In genomic region chr11:46305295-46305694, GRCh38 we compare ENCODE assay signal across 11 cellular contexts. TPM values are rescaled to one million over a fixed set of nuclear protein-coding genes. Genes with fewer than 3 reads are reported as not detected.
A peak's percentile ranks its signal among the peaks of the same experiment; 100 is the strongest.
DNase-seq lines count a peak whose midpoint lies in the region; ATAC-seq and TF ChIP-seq lines count a peak whose summit lies in the region.
"Had no signal": no experiment of that assay in that cellular context is flagged by ENCODE, and none has a peak within 500 bp of the region (broad histone marks: within the 10 kb centered on the region; RNA-seq: fewer than 3 reads in every experiment).

No MANE protein-coding gene starts in this region.

- in situ Hi-C loops in SK-MEL-5 (cut with HindIII; ENCODE audit: low pct_unique_long_range_greater_than_20kb, low sequenced_read_pairs): no loop called here

- H3K27me3 ChIP-seq in gastroesophageal sphincter: no peaks in the 10 kb centered on the region

- H3K9me3 ChIP-seq in gastroesophageal sphincter: no peaks in the 10 kb centered on the region

- H3K4me3 ChIP-seq in fibroblast of the aortic adventitia (ENCODE audit: low read depth, low read length) (no peak overlapping the region), gastroesophageal sphincter (no peak overlapping the region)

- H3K36me3 ChIP-seq in gastroesophageal sphincter: no peaks in the 10 kb centered on the region

- TF ChIP-seq EP300 in gastroesophageal sphincter (IDR thresholded peaks at IDR 0.05): no peak

- ATAC-seq in HG03025 (IDR thresholded peaks at IDR 0.05; ENCODE audit: low FRiP score, unreplicated experiment) (no peak), gastroesophageal sphincter (no peak)
- ATAC-seq: activated CD4-positive, alpha-beta T cell treated with anti-CD3 and anti-CD28 coated beads for 36 hours; left lobe of liver had no signal

- WGBS in gastroesophageal sphincter (ENCODE audit: low coverage in 1 of 2), 2 donors: 16 to 17% methylated on average over 1 to 2 of the region's 6 CpGs

- peaks cover 0 to 8% (median 0%) of the 10 kb centered on the region in 3 donors for H3K4me1 ChIP-seq in gastroesophageal sphincter

- TF ChIP-seq POLR2A in gastroesophageal sphincter (IDR thresholded peaks at IDR 0.05): no peak

- TF ChIP-seq CTCF in fibroblast of the aortic adventitia (IDR thresholded peaks at IDR 0.05; ENCODE audit: insufficient read depth, low read length): peak; percentile 17
- TF ChIP-seq CTCF in gastroesophageal sphincter (IDR thresholded peaks at IDR 0.05): no peak

- no peak overlapping the region for H3K27ac ChIP-seq in gastroesophageal sphincter
- H3K27ac ChIP-seq: epithelial cell of prostate had no signal

- peak; percentile 48 for DNase-seq in CD1c-positive myeloid dendritic cell (ENCODE audit: extremely low spot score)
- DNase-seq in HuH-7 (ENCODE audit: low spot score): peak; percentile 52
- peak; percentile 41 for DNase-seq in SK-MEL-5 (ENCODE audit: low read depth, low spot score)
- peak; percentile 32 for DNase-seq in fibroblast of the aortic adventitia (ENCODE audit: low read depth)
- DNase-seq in pons (ENCODE audit: low spot score): no peak
- no peak for DNase-seq in GOT3 (lab: John Stamatoyannopoulos, UW)
- DNase-seq: activated CD4-positive, alpha-beta T cell treated with anti-CD3 and anti-CD28 coated beads for 36 hours had no signal

RNA-seq across cellular contexts. Expression of gene CREB3L1, which starts 27.8 kb away (rescaled TPM):
- 0.13 TPM in 1 of 2 replicates, not detected in the other for total RNA-seq in SK-MEL-5 (2014; rRNA removed; shearing (Covaris generic))
- polyA plus RNA-seq in SK-MEL-5 (2015; cell fraction: cytosol; rRNA removed): not detected in 2 replicates
- 0.25 TPM in 1 of 2 replicates, not detected in the other for polyA plus RNA-seq in SK-MEL-5 (2015; cell fraction: nucleus; rRNA removed)
- total RNA-seq in fibroblast of the aortic adventitia (ENCODE audit: low replicate concordance) (31.6 and 37.5 TPM in 2 replicates), gastroesophageal sphincter (1 to 10 TPM in 3 of 4 donors, under 1 TPM in 1; 0.81 to 5.2 (median 1.7) TPM)

RNA-seq across cellular contexts. Expression of gene DGKZ, which starts 42.0 kb away (rescaled TPM):
- total RNA-seq in SK-MEL-5 (2014; rRNA removed; shearing (Covaris generic)): 23.0 and 27.6 TPM in 2 replicates
- 69.7 and 79.3 TPM in 2 replicates for polyA plus RNA-seq in SK-MEL-5 (2015; cell fraction: cytosol; rRNA removed)
- polyA plus RNA-seq in SK-MEL-5 (2015; cell fraction: nucleus; rRNA removed): 137 and 152 TPM in 2 replicates
- total RNA-seq in fibroblast of the aortic adventitia (ENCODE audit: low replicate concordance): 27.1 and 37.7 TPM in 2 replicates
- total RNA-seq in gastroesophageal sphincter: 10 to 100 TPM; 39.2 to 78.8 (median 46.5) TPM

Comparison
In these comparisons a context has a peak if more than half of its experiments do, and no peak if none do; other contexts are left out.
1. DNase-seq: peak in CD1c-positive myeloid dendritic cell (single experiment), HuH-7 (single experiment), SK-MEL-5 (single experiment) and fibroblast of the aortic adventitia (single experiment); none in pons (single experiment) and GOT3 (single experiment).